In the genomic region with DNA sequence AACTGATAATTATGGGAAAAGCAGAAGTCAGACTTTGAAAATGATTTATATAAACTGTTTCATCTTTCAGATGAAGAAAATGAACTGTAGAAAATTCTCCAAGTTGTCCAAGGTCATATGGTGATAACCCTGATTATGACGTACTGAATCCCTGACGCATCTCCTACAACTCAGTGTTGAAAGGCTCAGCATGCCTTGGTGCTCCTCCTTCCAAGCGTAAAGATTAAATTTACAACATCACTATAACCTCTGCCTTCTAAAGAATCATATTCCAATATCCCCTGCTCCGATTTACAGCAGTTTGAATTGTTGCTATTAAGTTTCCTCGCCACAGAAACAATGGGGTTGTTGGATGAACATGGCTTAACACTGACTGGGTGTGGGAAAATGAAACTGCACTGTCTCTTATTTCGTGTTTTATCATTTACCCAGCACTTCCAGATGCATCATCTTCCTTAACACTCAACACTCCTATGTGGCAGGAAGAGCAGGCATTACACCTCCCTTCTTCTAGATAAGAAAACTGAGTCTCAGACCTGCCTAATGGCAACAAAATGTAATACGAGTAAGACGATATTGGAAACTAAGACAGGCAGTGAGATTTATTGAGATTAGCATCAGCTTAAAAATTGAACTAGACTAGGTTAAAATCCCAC, we compare ENCODE assay signal across 1 cellular context.
TF ChIP-seq lines count a peak whose summit lies in the region.

No MANE protein-coding gene starts in this region.

TF ChIP-seq in SK-N-SH, 30 proteins besides CTCF, POLR2A, EP300 and RAD21 (continued from another document):
- TF ChIP-seq CHD2 (IDR thresholded peaks at IDR 0.05; ENCODE audit: low read length, partially characterized antibody): no peak
- TF ChIP-seq RCOR1 (IDR thresholded peaks at IDR 0.05; ENCODE audit: low read length): no peak
- no peak for TF ChIP-seq POLR2AphosphoS5 (IDR thresholded peaks at IDR 0.05; ENCODE audit: low read depth, low read length)
- no peak for TF ChIP-seq TEAD4 (IDR thresholded peaks at IDR 0.05; ENCODE audit: borderline replicate concordance, insufficient read depth)
- TF ChIP-seq FOSL2 (IDR thresholded peaks at IDR 0.05; ENCODE audit: borderline replicate concordance, low read depth): no peak
- TF ChIP-seq, protein P1, sequence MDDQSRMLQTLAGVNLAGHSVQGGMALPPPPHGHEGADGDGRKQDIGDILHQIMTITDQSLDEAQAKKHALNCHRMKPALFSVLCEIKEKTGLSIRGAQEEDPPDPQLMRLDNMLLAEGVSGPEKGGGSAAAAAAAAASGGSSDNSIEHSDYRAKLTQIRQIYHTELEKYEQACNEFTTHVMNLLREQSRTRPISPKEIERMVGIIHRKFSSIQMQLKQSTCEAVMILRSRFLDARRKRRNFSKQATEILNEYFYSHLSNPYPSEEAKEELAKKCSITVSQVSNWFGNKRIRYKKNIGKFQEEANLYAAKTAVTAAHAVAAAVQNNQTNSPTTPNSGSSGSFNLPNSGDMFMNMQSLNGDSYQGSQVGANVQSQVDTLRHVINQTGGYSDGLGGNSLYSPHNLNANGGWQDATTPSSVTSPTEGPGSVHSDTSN (IDR thresholded peaks at IDR 0.05): no peak
